ENCODE assay signal across 24 cellular contexts in genomic region chr9:129209580-129209979, GRCh38. TPM values are rescaled to one million over a fixed set of nuclear protein-coding genes. Genes with fewer than 3 reads are reported as not detected.
DNase-seq lines count a peak whose midpoint lies in the region; ATAC-seq and TF ChIP-seq lines count a peak whose summit lies in the region.
"Had no signal": no experiment of that assay in that cellular context is flagged by ENCODE, and none has a peak within 500 bp of the region (broad histone marks: within the 10 kb centered on the region; RNA-seq: fewer than 3 reads in every experiment).

No MANE protein-coding gene starts in this region.

- H3K36me3 ChIP-seq in osteoblast (ENCODE audit: insufficient read depth, low read length) (no peaks in the 10 kb centered on the region), upper lobe of left lung (no peaks in the 10 kb centered on the region)
- H3K36me3 ChIP-seq: transverse colon had no signal

- H3K36me3 Mint-ChIP-seq in activated naive CD4-positive, alpha-beta T cell treated with anti-CD3 and anti-CD28 coated beads, Interleukin-2, amount 50 U/mL, for 24 hours: no peaks in the 10 kb centered on the region
- H3K36me3 Mint-ChIP-seq in activated naive CD4-positive, alpha-beta T cell treated with anti-CD3 and anti-CD28 coated beads for 36 hours (ENCODE audit: low read depth): no peaks in the 10 kb centered on the region
- H3K36me3 Mint-ChIP-seq in activated naive CD8-positive, alpha-beta T cell treated with anti-CD3 and anti-CD28 coated beads, Interleukin-2, amount 10 ng/mL, durations not matched to agents 7 days and 5 days: peaks cover 2% of the 10 kb centered on the region
- H3K36me3 Mint-ChIP-seq: CD4-positive, alpha-beta memory T cell; IgD-negative memory B cell had no signal

- H3K79me2 ChIP-seq in osteoblast (ENCODE audit: insufficient read depth, low read length): no peaks in the 10 kb centered on the region

- H3K4me3 ChIP-seq in iPS-18c (ENCODE audit: insufficient read depth, low read depth, low read length) (peak overlapping the region; percentile 79), osteoblast (ENCODE audit: insufficient read depth, low read length) (no peak overlapping the region), upper lobe of left lung (no peak overlapping the region)
- H3K4me3 ChIP-seq: transverse colon had no signal

- TF ChIP-seq CTCF in osteoblast (IDR thresholded peaks at IDR 0.05; ENCODE audit: extremely low read depth, low read depth, low read length) (no peak), upper lobe of left lung (IDR thresholded peaks at IDR 0.05) (no peak)

- H3K27me3 ChIP-seq in osteoblast (ENCODE audit: insufficient read depth, low read length) (no peaks in the 10 kb centered on the region), upper lobe of left lung (no peaks in the 10 kb centered on the region)
- H3K27me3 ChIP-seq: transverse colon had no signal

- H3K27me3 Mint-ChIP-seq in activated naive CD4-positive, alpha-beta T cell treated with anti-CD3 and anti-CD28 coated beads, Interleukin-2, amount 50 U/mL, for 24 hours: no peaks in the 10 kb centered on the region
- no peaks in the 10 kb centered on the region for H3K27me3 Mint-ChIP-seq in activated naive CD4-positive, alpha-beta T cell treated with anti-CD3 and anti-CD28 coated beads for 36 hours (ENCODE audit: low read depth)
- no peaks in the 10 kb centered on the region for H3K27me3 Mint-ChIP-seq in activated naive CD8-positive, alpha-beta T cell treated with anti-CD3 and anti-CD28 coated beads, Interleukin-2, amount 10 ng/mL, durations not matched to agents 7 days and 5 days
- H3K27me3 Mint-ChIP-seq: activated CD4-positive, alpha-beta T cell treated with anti-CD3 and anti-CD28 coated beads for 36 hours; CD4-positive, alpha-beta memory T cell had no signal

- H3K9me3 ChIP-seq in iPS-18c (ENCODE audit: control insufficient read depth, insufficient read depth, low read length): no peaks in the 10 kb centered on the region
- no peaks in the 10 kb centered on the region for H3K9me3 ChIP-seq in osteoblast (ENCODE audit: low read depth, low read length)
- no peaks in the 10 kb centered on the region for H3K9me3 ChIP-seq in upper lobe of left lung
- H3K9me3 ChIP-seq: transverse colon had no signal

- H3K4me1 ChIP-seq in osteoblast (ENCODE audit: insufficient read depth, low read length) (no peaks in the 10 kb centered on the region), upper lobe of left lung (no peaks in the 10 kb centered on the region)
- H3K4me1 ChIP-seq: transverse colon had no signal

- H3K27ac ChIP-seq in osteoblast (ENCODE audit: low read depth, low read length) (no peak overlapping the region), upper lobe of left lung (no peak overlapping the region)
- H3K27ac ChIP-seq: epithelial cell of prostate, transverse colon had no signal

- no peak for ATAC-seq in activated naive CD8-positive, alpha-beta T cell treated with anti-CD3 and anti-CD28 coated beads, Interleukin-2, amount 10 ng/mL, durations not matched to agents 7 days and 5 days (ENCODE audit: low read depth)
- no peak for ATAC-seq in upper lobe of left lung (ENCODE audit: low FRiP score in 2 of 2)
- no peak for ATAC-seq in GM21619 (IDR thresholded peaks at IDR 0.05; ENCODE audit: unreplicated experiment)
- ATAC-seq: activated CD4-positive, alpha-beta T cell treated with anti-CD3 and anti-CD28 coated beads for 36 hours; left colon had no signal

- no peak for TF ChIP-seq POLR2A in upper lobe of left lung (IDR thresholded peaks at IDR 0.05)

- H3K9me3 Mint-ChIP-seq in activated naive CD4-positive, alpha-beta T cell treated with anti-CD3 and anti-CD28 coated beads, Interleukin-2, amount 50 U/mL, for 24 hours: no peaks in the 10 kb centered on the region
- no peaks in the 10 kb centered on the region for H3K9me3 Mint-ChIP-seq in activated naive CD4-positive, alpha-beta T cell treated with anti-CD3 and anti-CD28 coated beads for 36 hours
- no peaks in the 10 kb centered on the region for H3K9me3 Mint-ChIP-seq in activated naive CD8-positive, alpha-beta T cell treated with anti-CD3 and anti-CD28 coated beads, Interleukin-2, amount 10 ng/mL, durations not matched to agents 7 days and 5 days
- H3K9me3 Mint-ChIP-seq: CD4-positive, alpha-beta memory T cell; IgD-negative memory B cell had no signal

- POLR2A ChIA-PET in activated naive CD8-positive, alpha-beta T cell treated with anti-CD3 and anti-CD28 coated beads, Interleukin-2, amount 10 ng/mL, durations not matched to agents 7 days and 5 days (lab: Charles Lee): no interaction called here

- TF ChIP-seq EP300 in upper lobe of left lung (IDR thresholded peaks at IDR 0.05): no peak

- intact Hi-C loops in activated naive CD4-positive, alpha-beta T cell treated with anti-CD3 and anti-CD28 coated beads for 36 hours (cut with micrococcal nuclease): no loop called here

- peak overlapping the region; percentile 55 for H3K27ac Mint-ChIP-seq in activated naive CD4-positive, alpha-beta T cell treated with anti-CD3 and anti-CD28 coated beads, Interleukin-2, amount 50 U/mL, for 24 hours
- no peak overlapping the region for H3K27ac Mint-ChIP-seq in activated naive CD4-positive, alpha-beta T cell treated with anti-CD3 and anti-CD28 coated beads for 36 hours
- H3K27ac Mint-ChIP-seq in activated naive CD8-positive, alpha-beta T cell treated with anti-CD3 and anti-CD28 coated beads, Interleukin-2, amount 10 ng/mL, durations not matched to agents 7 days and 5 days: peak overlapping the region; percentile 95
- H3K27ac Mint-ChIP-seq: IgD-negative memory B cell had no signal

- no peak overlapping the region for H3K4me3 Mint-ChIP-seq in activated naive CD4-positive, alpha-beta T cell treated with anti-CD3 and anti-CD28 coated beads, Interleukin-2, amount 50 U/mL, for 24 hours
- H3K4me3 Mint-ChIP-seq in activated naive CD4-positive, alpha-beta T cell treated with anti-CD3 and anti-CD28 coated beads for 36 hours: no peak overlapping the region
- peak overlapping the region; percentile 80 for H3K4me3 Mint-ChIP-seq in activated naive CD8-positive, alpha-beta T cell treated with anti-CD3 and anti-CD28 coated beads, Interleukin-2, amount 10 ng/mL, durations not matched to agents 7 days and 5 days
- H3K4me3 Mint-ChIP-seq: activated CD4-positive, alpha-beta T cell treated with anti-CD3 and anti-CD28 coated beads for 36 hours had no signal

- no peaks in the 10 kb centered on the region for H4K20me1 ChIP-seq in osteoblast (ENCODE audit: insufficient read depth, low read length)

- no peak overlapping the region for H2AFZ ChIP-seq in osteoblast (ENCODE audit: low read length)

- peaks cover 31% of the 10 kb centered on the region for H3K4me1 Mint-ChIP-seq in activated naive CD4-positive, alpha-beta T cell treated with anti-CD3 and anti-CD28 coated beads, Interleukin-2, amount 50 U/mL, for 24 hours
- peaks cover 28% of the 10 kb centered on the region for H3K4me1 Mint-ChIP-seq in activated naive CD4-positive, alpha-beta T cell treated with anti-CD3 and anti-CD28 coated beads for 36 hours (ENCODE audit: low read depth)
- H3K4me1 Mint-ChIP-seq in activated naive CD8-positive, alpha-beta T cell treated with anti-CD3 and anti-CD28 coated beads, Interleukin-2, amount 10 ng/mL, durations not matched to agents 7 days and 5 days: peaks cover 25% of the 10 kb centered on the region

- CTCF ChIA-PET in activated naive CD4-positive, alpha-beta T cell treated with anti-CD3 and anti-CD28 coated beads for 36 hours (lab: Charles Lee): interaction anchor here (0.6 kb wide), 1 partner anchor 790 kb away, joined by 3 read pairs; no protein-coding TSS in a partner anchor

- no peak for DNase-seq in activated naive CD4-positive, alpha-beta T cell treated with anti-CD3 and anti-CD28 coated beads for 36 hours
- no peak for DNase-seq in activated naive CD8-positive, alpha-beta T cell treated with anti-CD3 and anti-CD28 coated beads, Interleukin-2, amount 10 ng/mL, durations not matched to agents 7 days and 5 days
- DNase-seq in osteoblast (ENCODE audit: insufficient read length, low spot score, missing footprints): peak; percentile 76
- DNase-seq in HuH-7.5 (ENCODE audit: low spot score): no peak
- DNase-seq in upper lobe of left lung: no peak
- DNase-seq: activated CD4-positive, alpha-beta T cell treated with anti-CD3 and anti-CD28 coated beads for 36 hours; activated CD8-positive, alpha-beta memory T cell treated with anti-CD3 and anti-CD28 coated beads for 24 hours; activated gamma-delta T cell treated with Interleukin-2 at 50 U/mL for 16 hours; amygdala; CD4-positive, alpha-beta memory T cell; glutamatergic neuron; left colon; NCI-H1105; NCI-H1930; NCI-H526; NK-92 treated with Interleukin-12 subunit alpha and Interleukin-12 subunit beta, amount 100 ng/mL, for 24 hours; Right ventricle myocardium superior; T-helper 2 cell; transverse colon had no signal

- no peak overlapping the region for H3K4me2 ChIP-seq in osteoblast (ENCODE audit: insufficient read depth, low read length)

- 70 to 82% methylated on average over 7 of the region's 7 CpGs for WGBS in upper lobe of left lung, 2 donors

RNA-seq across cellular contexts. Expression of gene IER5L, which starts 31.5 kb away (rescaled TPM):
- total RNA-seq in activated naive CD4-positive, alpha-beta T cell treated with anti-CD3 and anti-CD28 coated beads for 36 hours: 1 to 10 TPM; 1.1 to 1.6 TPM
- 1 to 10 TPM; 8.6 to 8.8 TPM for total RNA-seq in activated naive CD8-positive, alpha-beta T cell treated with anti-CD3 and anti-CD28 coated beads, Interleukin-2, amount 10 ng/mL, durations not matched to agents 7 days and 5 days
- total RNA-seq in osteoblast: 86.1 and 104 TPM in 2 replicates
- total RNA-seq in upper lobe of left lung: 10 to 100 TPM in 3 of 6 donors, 1 to 10 TPM in 3; 3.7 to 17.0 (median 10.3) TPM
